Comparison of ENCODE assay signal across 23 cellular contexts in genomic region chr16:86755571-86756006, GRCh38.
A peak's percentile ranks its signal among the peaks of the same experiment; 100 is the strongest.
DNase-seq lines count a peak whose midpoint lies in the region; ATAC-seq, FAIRE-seq and TF ChIP-seq lines count a peak whose summit lies in the region.
"Had no signal": no experiment of that assay in that cellular context is flagged by ENCODE, and none has a peak within 500 bp of the region (broad histone marks: within the 10 kb centered on the region; RNA-seq: fewer than 3 reads in every experiment).

No MANE protein-coding gene starts in this region.

- CTCF ChIA-PET in HEK293T (lab: Yijun Ruan, JAX): no interaction called here

- H3K9me2 ChIP-seq in Karpas-422 (replicated peaks; ENCODE audit: insufficient read depth, low read length): no peaks in the 10 kb centered on the region

- H3K4me1 ChIP-seq in Karpas-422 (ENCODE audit: low read length): no peaks in the 10 kb centered on the region
- H3K4me1 ChIP-seq: adrenal gland, body of pancreas, HAP-1 had no signal

- H3K79me2 ChIP-seq in Karpas-422 (ENCODE audit: low read length): no peaks in the 10 kb centered on the region

- no peak overlapping the region for H2AFZ ChIP-seq in Karpas-422 (ENCODE audit: low read length)

- H3K36me3 ChIP-seq in Karpas-422 (ENCODE audit: insufficient read depth, low read length): no peaks in the 10 kb centered on the region
- H3K36me3 ChIP-seq: adrenal gland, HAP-1, suprapubic skin had no signal

- FAIRE-seq in RCC 7860 (lab: Jason Lieb, UNC): no peak
- FAIRE-seq: D721Med had no signal

- peak; percentile 84 for ATAC-seq in sciatic nerve
- ATAC-seq: activated T-cell treated with anti-CD3 and anti-CD28 coated beads, Interleukin-2, amount 50 U/mL, for 72 hours; body of pancreas; natural killer cell; stimulated activated naive B cell treated with anti-CD40 and anti-IgM and Interleukin-4, amounts not matched to agents 10 μg/mL and 1 μg/mL and 100 μg/mL, for 72 hours had no signal

- no peaks in the 10 kb centered on the region for H4K20me1 ChIP-seq in Karpas-422 (ENCODE audit: insufficient read depth, low read depth, low read length)

- H3K4me3 ChIP-seq in fibroblast of villous mesenchyme (ENCODE audit: low read depth, low read length): no peak overlapping the region
- H3K4me3 ChIP-seq in Karpas-422 (ENCODE audit: low read length): no peak overlapping the region
- H3K4me3 ChIP-seq: adrenal gland, body of pancreas, dorsolateral prefrontal cortex, HAP-1, suprapubic skin had no signal

- intact Hi-C loops in sciatic nerve (cut with DNase I): loop anchor here (10.0 kb wide), 1 partner anchor 181 kb away; the partner anchor contains the start of gene FOXL1

- TF ChIP-seq CTCF in fibroblast of villous mesenchyme (IDR thresholded peaks at IDR 0.05; ENCODE audit: insufficient read depth, low read depth, low read length): no peak

- no peak overlapping the region for H3K4me2 ChIP-seq in Karpas-422 (ENCODE audit: low read depth, low read length, poor library complexity, severe bottlenecking)

- DNase-seq in RCC 7860 (ENCODE audit: low spot score): peak; percentile 57
- peak; percentile 6 for DNase-seq in fibroblast of villous mesenchyme (ENCODE audit: low read depth)
- DNase-seq in kidney tubule cell (ENCODE audit: low spot score): peak; percentile 55
- peak; percentile 76 for DNase-seq in sciatic nerve (ENCODE audit: low spot score)
- no peak for DNase-seq in Karpas-422
- no peak for DNase-seq in superior temporal gyrus (ENCODE audit: extremely low spot score)
- no peak for DNase-seq in HEK293T (ENCODE audit: extremely low spot score)
- DNase-seq: activated CD4-positive, alpha-beta T cell treated with anti-CD3 and anti-CD28 coated beads, Interleukin-2, amount 50 U/mL, for 48 hours; activated CD4-positive, CD25-positive, alpha-beta regulatory T cell treated with anti-CD3 and anti-CD28 coated beads, Interleukin-2, amount 50 U/mL, for 72 hours; activated T-cell treated with anti-CD3 and anti-CD28 coated beads, Interleukin-2, amount 50 U/mL, for 72 hours; adrenal gland; body of pancreas; CD4-positive, alpha-beta memory T cell; cerebellar nuclear complex; natural killer cell; NCI-H446 treated with DMSO at 0.1 percent for 48 hours; NCI-H774; occipital lobe; stimulated activated naive B cell treated with anti-CD40 and anti-IgM and Interleukin-4, amounts not matched to agents 10 μg/mL and 1 μg/mL and 100 μg/mL, for 72 hours had no signal

- H3K27ac ChIP-seq in Karpas-422 (ENCODE audit: low read length): no peak overlapping the region
- H3K27ac ChIP-seq: adrenal gland, body of pancreas, dorsolateral prefrontal cortex, suprapubic skin had no signal

- no peak overlapping the region for H3K9ac ChIP-seq in Karpas-422 (ENCODE audit: low read length)

- no peaks in the 10 kb centered on the region for H3K9me3 ChIP-seq in Karpas-422 (ENCODE audit: low read length)
- H3K9me3 ChIP-seq: adrenal gland, body of pancreas, HAP-1, suprapubic skin had no signal

- H3K27me3 ChIP-seq in Karpas-422 (ENCODE audit: low read length): no peaks in the 10 kb centered on the region

- POLR2A ChIA-PET in HEK293T (lab: Yijun Ruan, JAX): no interaction called here

TF ChIP-seq in HEK293T, 16 proteins besides CTCF, POLR2A, EP300 and RAD21:
- no peak for TF ChIP-seq SUZ12 (IDR thresholded peaks at IDR 0.05)
- no peak for TF ChIP-seq SP1 (IDR thresholded peaks at IDR 0.05)
- no peak for TF ChIP-seq FOXA1 (IDR thresholded peaks at IDR 0.05)
- TF ChIP-seq LEF1 (IDR thresholded peaks at IDR 0.05; ENCODE audit: borderline replicate concordance): no peak
- TF ChIP-seq BHLHE40 (IDR thresholded peaks at IDR 0.05; ENCODE audit: borderline replicate concordance): no peak
- no peak for TF ChIP-seq ARNT (IDR thresholded peaks at IDR 0.05)
- no peak for TF ChIP-seq ZNF384 (IDR thresholded peaks at IDR 0.05)
- no peak for TF ChIP-seq FOXM1 (IDR thresholded peaks at IDR 0.05; ENCODE audit: borderline replicate concordance)
- no peak for TF ChIP-seq PKNOX1 (IDR thresholded peaks at IDR 0.05)
- TF ChIP-seq CTBP1 (IDR thresholded peaks at IDR 0.05; ENCODE audit: borderline replicate concordance): no peak
- no peak for TF ChIP-seq HDGF (IDR thresholded peaks at IDR 0.05; ENCODE audit: borderline replicate concordance)
- no peak for TF ChIP-seq TARDBP (IDR thresholded peaks at IDR 0.05)
- no peak for TF ChIP-seq NFRKB (IDR thresholded peaks at IDR 0.05)
- no peak for TF ChIP-seq ELF4 (IDR thresholded peaks at IDR 0.05)
TF ChIP-seq in HEK293T: peak in this region for 0.

Comparison
In these comparisons a context has a peak if more than half of its experiments do, and no peak if none do; other contexts are left out.
1. DNase-seq: peak in RCC 7860 (single experiment), fibroblast of villous mesenchyme (single experiment), kidney tubule cell (single experiment) and sciatic nerve (single experiment); none in Karpas-422 (single experiment), superior temporal gyrus (single experiment) and HEK293T (single experiment).